ENCODE assay signal across 8 cellular contexts in the genomic region with DNA sequence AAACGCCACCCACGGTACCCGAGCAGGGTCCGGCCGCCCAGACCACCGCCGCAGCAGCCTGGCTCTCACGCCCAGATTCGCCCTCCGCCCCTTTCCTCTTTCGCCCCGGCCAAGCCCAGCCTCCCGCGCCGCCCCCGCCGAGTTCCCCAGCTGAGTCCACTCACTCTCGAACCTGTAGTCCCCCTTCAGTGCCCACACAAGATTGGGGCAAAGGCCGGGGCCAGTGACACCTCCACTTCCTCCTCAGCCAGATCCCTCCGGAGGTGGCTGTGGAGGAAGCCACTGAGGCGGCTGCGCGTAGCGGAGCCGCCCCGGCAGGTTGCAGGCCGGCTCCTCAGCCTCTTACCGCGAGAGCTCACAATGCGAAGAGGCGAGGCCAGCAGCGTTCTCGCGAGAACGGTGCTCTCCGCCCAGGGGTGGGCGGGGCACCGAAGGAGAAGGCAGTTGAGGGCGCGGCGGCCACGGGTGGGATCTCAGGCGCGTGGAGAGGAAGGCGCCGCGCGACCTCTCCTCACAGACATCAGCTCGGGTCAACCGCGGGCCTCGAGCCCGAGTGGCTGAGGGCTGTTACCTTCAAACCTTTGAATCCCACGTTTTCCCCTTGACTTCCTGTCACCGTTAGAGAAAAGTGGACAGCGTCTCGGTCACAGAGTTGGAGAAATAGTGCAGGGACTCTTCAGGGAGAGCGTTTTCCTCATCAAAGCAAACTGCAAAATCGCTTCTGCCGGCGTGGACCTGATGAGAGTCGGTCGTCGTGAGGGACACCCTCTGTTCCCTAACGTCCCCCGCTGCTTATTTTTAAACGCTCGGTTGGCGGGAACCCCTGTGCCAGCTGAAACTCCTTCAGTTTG. TPM values are rescaled to one million over a fixed set of nuclear protein-coding genes. Genes with fewer than 3 reads are reported as not detected.
A peak's percentile ranks its signal among the peaks of the same experiment; 100 is the strongest.
DNase-seq lines count a peak whose midpoint lies in the region; ATAC-seq, FAIRE-seq and TF ChIP-seq lines count a peak whose summit lies in the region.

A gene (minus strand): TSS at position 295 of the 851 bp plus-strand sequence. CDS start 18,098 bp downstream, outside the sequence.

- H3K9me3 ChIP-seq in right atrium auricular region, result no peaks in the 10 kb centered on the region

- peak within 1 kb of the TSS; percentile 70 to 92 for H3K4me3 ChIP-seq in right atrium auricular region

- FAIRE-seq in GM18507 (lab: Jason Lieb, UNC) (peak; percentile 94), urothelium cell line (lab: Jason Lieb, UNC) (peak; percentile 95)

- peaks cover 0 to 7% of the 10 kb centered on the region in 2 donors for H3K4me1 ChIP-seq in right atrium auricular region

- intact Hi-C loops in T-helper 2 cell treated with Interferon-gamma antibody and Interleukin-4, amounts not matched to agents 100 ng/mL and 5 ng/mL, for 36 hours (cut with micrococcal nuclease), result loop anchor here (1.0 to 10.0 kb wide), 7 partner anchors 76 to 1620 kb away; a partner anchor contains a TSS

- H3K27ac ChIP-seq in right atrium auricular region, result peak within 1 kb of the TSS; percentile 85 to 93

- H3K27me3 ChIP-seq in right atrium auricular region, result no peaks in the 10 kb centered on the region

- DNase-seq in GM18507 (ENCODE audit: extremely low spot score, insufficient read length, low read depth), result peak; percentile 87
- peak; percentile 95 to 96 for DNase-seq in NCI-H1930 (lab: John Stamatoyannopoulos, UW)
- DNase-seq in anterior cingulate cortex (lab: John Stamatoyannopoulos, UW), result peak; percentile 35 to 93 (median 85)
- DNase-seq in right atrium auricular region (ENCODE audit: low spot score), result peak; percentile 89
- peak; percentile 79 for DNase-seq in pulmonary artery endothelial cell (ENCODE audit: low read depth, low spot score)
- DNase-seq in urothelium cell line (ENCODE audit: low spot score), result peak; percentile 96

- peak; percentile 98 for ATAC-seq in HG02973 (IDR thresholded peaks at IDR 0.05; ENCODE audit: unreplicated experiment)

- TF ChIP-seq CTCF in right atrium auricular region (IDR thresholded peaks at IDR 0.05), result no peak

- no peaks in the 10 kb centered on the region for H3K36me3 ChIP-seq in right atrium auricular region

RNA-seq across cellular contexts. Expression of the gene that starts here (rescaled TPM):
- 24.7 and 26.5 TPM in 2 replicates for total RNA-seq in T-helper 2 cell treated with Interferon-gamma antibody and Interleukin-4, amounts not matched to agents 100 ng/mL and 5 ng/mL, for 36 hours
- 10 to 100 TPM; 26.1 to 28.0 TPM for total RNA-seq in right atrium auricular region
- 115 and 134 TPM in 2 replicates for total RNA-seq in pulmonary artery endothelial cell

Comparison
In these comparisons a context has a peak if more than half of its experiments do, and no peak if none do; other contexts are left out.
1. Peak in every context shown above with its lines: DNase-seq, ATAC-seq, H3K4me3 ChIP-seq and H3K27ac ChIP-seq.